Comparison of ENCODE assay signal across 19 cellular contexts in the genomic region with DNA sequence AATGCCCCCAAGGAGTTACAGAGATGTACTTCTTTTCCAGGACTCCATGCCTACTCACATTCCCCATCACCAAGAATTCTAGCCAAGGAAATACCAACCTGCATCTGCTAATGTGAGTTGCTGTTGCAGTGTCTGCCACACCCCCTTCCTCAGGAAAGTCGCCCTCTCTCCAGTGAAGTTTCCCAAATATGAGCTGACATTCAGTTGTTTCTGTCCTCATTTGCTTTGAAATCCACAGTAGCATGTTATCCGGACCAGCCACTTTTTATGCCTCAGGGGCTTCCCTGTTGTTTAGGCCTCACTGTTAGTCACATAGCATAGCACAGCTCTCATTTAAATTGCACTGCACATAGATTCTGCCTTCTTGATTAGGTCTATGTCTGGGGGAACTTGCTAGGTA.
"Had no signal": no experiment of that assay in that cellular context is flagged by ENCODE, and none has a peak within 500 bp of the region (broad histone marks: within the 10 kb centered on the region; RNA-seq: fewer than 3 reads in every experiment).

No MANE protein-coding gene starts in this region.

- H3K27me3 Mint-ChIP-seq: memory B cell had no signal

- H3K27me3 ChIP-seq: esophagus muscularis mucosa, gastroesophageal sphincter, left lung, neutrophil, right atrium auricular region, tibial artery, upper lobe of right lung, vagina had no signal

- H3K4me1 Mint-ChIP-seq: memory B cell, nephron had no signal

- H3K36me3 Mint-ChIP-seq: memory B cell had no signal

- H3K4me3 Mint-ChIP-seq: memory B cell; nephron; stimulated activated naive CD8-positive, alpha-beta T cell treated with anti-CD3 and anti-CD28 coated beads, Interleukin-15, Interleukin-2, amounts not matched to agents 100 ng/mL and 50 ng/mL, for 24 hours had no signal

- H3K4me1 ChIP-seq: esophagus muscularis mucosa, gastroesophageal sphincter, left lung, lower lobe of right lung, right atrium auricular region, tibial artery, upper lobe of right lung, vagina had no signal

- H3K9me3 Mint-ChIP-seq: stimulated activated naive CD8-positive, alpha-beta T cell treated with anti-CD3 and anti-CD28 coated beads, Interleukin-15, Interleukin-2, amounts not matched to agents 100 ng/mL and 50 ng/mL, for 24 hours had no signal

- H3K27ac ChIP-seq: epithelial cell of prostate, esophagus muscularis mucosa, gastroesophageal sphincter, left lung, lower lobe of right lung, neutrophil, right atrium auricular region, tibial artery, upper lobe of right lung, vagina had no signal

- H3K9me3 ChIP-seq: neutrophil, right atrium auricular region, upper lobe of right lung, vagina had no signal

- H3K36me3 ChIP-seq: left lung, lower lobe of right lung, neutrophil, right atrium auricular region, tibial artery, upper lobe of right lung, vagina had no signal

- H3K27ac Mint-ChIP-seq: memory B cell; nephron; stimulated activated naive CD8-positive, alpha-beta T cell treated with anti-CD3 and anti-CD28 coated beads, Interleukin-15, Interleukin-2, amounts not matched to agents 100 ng/mL and 50 ng/mL, for 24 hours had no signal

- DNase-seq: effector memory CD4-positive, alpha-beta T cell; glutamatergic neuron; left lung; lower lobe of right lung; midbrain; posterior cingulate gyrus; small intestine; stimulated activated CD4-positive, alpha-beta T cell treated with anti-CD3 and anti-CD28 coated beads, Interleukin-2, amount 100 ng/mL, for 48 hours; tibial artery; upper lobe of right lung had no signal

- H3K4me3 ChIP-seq: esophagus muscularis mucosa, gastroesophageal sphincter, left lung, lower lobe of right lung, right atrium auricular region, tibial artery, upper lobe of right lung, vagina had no signal
